1 cellular context compared by ENCODE assay signal in genomic region chr19:49451430-49452181, GRCh38.
TF ChIP-seq lines count a peak whose summit lies in the region.

PIH1D1 (minus strand) TSS chr19:49451814; CDS start chr19:49451574, 240 bp downstream.

TF ChIP-seq in HEK293, 187 proteins besides CTCF, POLR2A, EP300 and RAD21 (continued from another document and continues in another):
- TF ChIP-seq ZNF518A (tag by site-specific recombination; conservative IDR thresholded peaks at IDR 0.05; ENCODE audit: low read depth) (peak; percentile 54), ZNF24 (tag by site-specific recombination; IDR thresholded peaks at IDR 0.05) (peak; percentile 44), SALL2 (tag by site-specific recombination; IDR thresholded peaks at IDR 0.05; ENCODE audit: borderline replicate concordance) (no peak), KLF7 (tag by site-specific recombination; IDR thresholded peaks at IDR 0.05; ENCODE audit: borderline replicate concordance) (no peak; the same call in 1 of the 2 replicates), ZBTB44 (tag by site-specific recombination; IDR thresholded peaks at IDR 0.05) (no peak), ZNF549 (tag by site-specific recombination; IDR thresholded peaks at IDR 0.05) (no peak), ELK4 (IDR thresholded peaks at IDR 0.05; ENCODE audit: borderline replicate concordance, low read depth, low read length) (no peak), INSM2 (tag by site-specific recombination; IDR thresholded peaks at IDR 0.05) (no peak), ZNF248 (tag by site-specific recombination; IDR thresholded peaks at IDR 0.05) (no peak), ZBTB10 (tag by site-specific recombination; IDR thresholded peaks at IDR 0.05) (peak; percentile 63; the same call in 1 of the 2 replicates), SETDB1 (IDR thresholded peaks at IDR 0.05; ENCODE audit: insufficient read length, low read length) (no peak), ZNF280D (tag by site-specific recombination; IDR thresholded peaks at IDR 0.05) (no peak), TRIM28 (IDR thresholded peaks at IDR 0.05; ENCODE audit: borderline replicate concordance, low read length) (peak; percentile 61; the same call in 1 of the 2 replicates), PRDM2 (tag by site-specific recombination; IDR thresholded peaks at IDR 0.05; ENCODE audit: borderline replicate concordance) (no peak), ZNF112 (tag by site-specific recombination; IDR thresholded peaks at IDR 0.05) (no peak), ZXDB (tag by site-specific recombination; IDR thresholded peaks at IDR 0.05) (peak; percentile 55), ZNF837 (tag by site-specific recombination; IDR thresholded peaks at IDR 0.05) (no peak), ZNF514 (tag by site-specific recombination; IDR thresholded peaks at IDR 0.05) (no peak), GLIS1 (tag by site-specific recombination; IDR thresholded peaks at IDR 0.05) (peak; percentile 47), SP7 (tag by site-specific recombination; IDR thresholded peaks at IDR 0.05) (0 out of 2 replicates have a peak, but pooled peaks have one; percentile 45)
- TF ChIP-seq, protein P1, sequence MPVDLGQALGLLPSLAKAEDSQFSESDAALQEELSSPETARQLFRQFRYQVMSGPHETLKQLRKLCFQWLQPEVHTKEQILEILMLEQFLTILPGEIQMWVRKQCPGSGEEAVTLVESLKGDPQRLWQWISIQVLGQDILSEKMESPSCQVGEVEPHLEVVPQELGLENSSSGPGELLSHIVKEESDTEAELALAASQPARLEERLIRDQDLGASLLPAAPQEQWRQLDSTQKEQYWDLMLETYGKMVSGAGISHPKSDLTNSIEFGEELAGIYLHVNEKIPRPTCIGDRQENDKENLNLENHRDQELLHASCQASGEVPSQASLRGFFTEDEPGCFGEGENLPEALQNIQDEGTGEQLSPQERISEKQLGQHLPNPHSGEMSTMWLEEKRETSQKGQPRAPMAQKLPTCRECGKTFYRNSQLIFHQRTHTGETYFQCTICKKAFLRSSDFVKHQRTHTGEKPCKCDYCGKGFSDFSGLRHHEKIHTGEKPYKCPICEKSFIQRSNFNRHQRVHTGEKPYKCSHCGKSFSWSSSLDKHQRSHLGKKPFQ (tag by site-specific recombination; IDR thresholded peaks at IDR 0.05), result no peak
- TF ChIP-seq, protein P2, sequence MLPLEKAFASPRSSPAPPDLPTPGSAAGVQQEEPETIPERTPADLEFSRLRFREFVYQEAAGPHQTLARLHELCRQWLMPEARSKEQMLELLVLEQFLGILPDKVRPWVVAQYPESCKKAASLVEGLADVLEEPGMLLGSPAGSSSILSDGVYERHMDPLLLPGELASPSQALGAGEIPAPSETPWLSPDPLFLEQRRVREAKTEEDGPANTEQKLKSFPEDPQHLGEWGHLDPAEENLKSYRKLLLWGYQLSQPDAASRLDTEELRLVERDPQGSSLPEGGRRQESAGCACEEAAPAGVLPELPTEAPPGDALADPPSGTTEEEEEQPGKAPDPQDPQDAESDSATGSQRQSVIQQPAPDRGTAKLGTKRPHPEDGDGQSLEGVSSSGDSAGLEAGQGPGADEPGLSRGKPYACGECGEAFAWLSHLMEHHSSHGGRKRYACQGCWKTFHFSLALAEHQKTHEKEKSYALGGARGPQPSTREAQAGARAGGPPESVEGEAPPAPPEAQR (tag by site-specific recombination; IDR thresholded peaks at IDR 0.05), result no peak
